10 cellular contexts compared by ENCODE assay signal in the genomic region with DNA sequence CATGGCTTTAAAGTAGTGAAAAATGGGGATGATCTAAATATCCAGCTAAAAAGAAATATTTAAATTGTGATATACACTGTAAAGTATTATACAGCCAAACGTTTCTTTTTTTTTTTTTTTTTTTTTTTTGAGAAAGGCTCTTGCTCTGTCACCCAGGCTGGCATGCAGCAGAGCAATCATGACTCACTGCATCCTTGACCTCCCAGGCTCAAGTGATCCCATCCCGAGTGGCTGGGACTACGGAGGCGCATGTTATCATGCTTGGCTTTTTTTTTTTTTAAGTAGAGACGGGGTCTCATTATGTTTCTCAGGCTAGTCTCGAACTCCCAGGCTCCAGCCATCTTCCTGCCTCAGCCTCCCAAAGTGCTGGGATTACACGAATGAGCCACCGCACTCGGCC. TPM values are rescaled to one million over a fixed set of nuclear protein-coding genes. Genes with fewer than 3 reads are reported as not detected.
DNase-seq lines count a peak whose midpoint lies in the region; ATAC-seq, FAIRE-seq and TF ChIP-seq lines count a peak whose summit lies in the region.
"Had no signal": no experiment of that assay in that cellular context is flagged by ENCODE, and none has a peak within 500 bp of the region (broad histone marks: within the 10 kb centered on the region; RNA-seq: fewer than 3 reads in every experiment).

No MANE protein-coding gene starts in this region.

- WGBS in A549 (ENCODE audit: missing lambda C conversion rate): 3% methylated on average over 9 of the region's 9 CpGs

- H3K4me1 Mint-ChIP-seq in activated naive CD8-positive, alpha-beta T cell treated with anti-CD3 and anti-CD28 coated beads, Interleukin-2, amount 50 U/mL, for 24 hours: peaks cover 23% of the 10 kb centered on the region

- no peak overlapping the region for H3K4me3 Mint-ChIP-seq in activated naive CD8-positive, alpha-beta T cell treated with anti-CD3 and anti-CD28 coated beads, Interleukin-2, amount 50 U/mL, for 24 hours

- ATAC-seq in A549: peak; percentile 90 to 97
- ATAC-seq in lower lobe of right lung: peak; percentile 88 to 97
- no peak for ATAC-seq in HG03432 (IDR thresholded peaks at IDR 0.05; ENCODE audit: unreplicated experiment)
- no peak for ATAC-seq in activated naive CD8-positive, alpha-beta T cell treated with anti-CD3 and anti-CD28 coated beads, Interleukin-2, amount 50 U/mL, for 24 hours
- ATAC-seq in GM18861 (IDR thresholded peaks at IDR 0.05; ENCODE audit: unreplicated experiment): no peak

- no peaks in the 10 kb centered on the region for H3K27me3 ChIP-seq in Karpas-422 (ENCODE audit: low read length)
- no peaks in the 10 kb centered on the region for H3K27me3 ChIP-seq in lower lobe of right lung (ENCODE audit: low read depth)

- H2AFZ ChIP-seq in Karpas-422 (ENCODE audit: low read length): no peak overlapping the region

- H3K79me2 ChIP-seq in Karpas-422 (ENCODE audit: low read length): peaks cover 92% of the 10 kb centered on the region

- H3K4me1 ChIP-seq in A549: peaks cover 65% of the 10 kb centered on the region
- H3K4me1 ChIP-seq in Karpas-422 (ENCODE audit: low read length): peaks cover 64% of the 10 kb centered on the region
- peaks cover 26% of the 10 kb centered on the region for H3K4me1 ChIP-seq in lower lobe of right lung

- CTCF ChIA-PET in A549 (lab: Yijun Ruan, JAX): no interaction called here

- H3K27me3 Mint-ChIP-seq in activated naive CD8-positive, alpha-beta T cell treated with anti-CD3 and anti-CD28 coated beads, Interleukin-2, amount 50 U/mL, for 24 hours: no peaks in the 10 kb centered on the region

- peak overlapping the region; percentile 68 for H3K4me2 ChIP-seq in A549
- no peak overlapping the region for H3K4me2 ChIP-seq in Karpas-422 (ENCODE audit: low read depth, low read length, poor library complexity, severe bottlenecking)

- H3K9me2 ChIP-seq in Karpas-422 (replicated peaks; ENCODE audit: insufficient read depth, low read length): no peaks in the 10 kb centered on the region

- no peak overlapping the region for H3K9ac ChIP-seq in Karpas-422 (ENCODE audit: low read length)

- TF ChIP-seq RAD21 in A549 (conservative IDR thresholded peaks at IDR 0.05 in 1 of 2, IDR thresholded peaks at IDR 0.05 in 1 of 2): no peak

- H3K36me3 Mint-ChIP-seq in activated naive CD8-positive, alpha-beta T cell treated with anti-CD3 and anti-CD28 coated beads, Interleukin-2, amount 50 U/mL, for 24 hours (ENCODE audit: low read depth): no peaks in the 10 kb centered on the region

- no peaks in the 10 kb centered on the region for H3K9me3 Mint-ChIP-seq in activated naive CD8-positive, alpha-beta T cell treated with anti-CD3 and anti-CD28 coated beads, Interleukin-2, amount 50 U/mL, for 24 hours

- FAIRE-seq in A549 (lab: Jason Lieb, UNC): no peak

- no peak for TF ChIP-seq POLR2A in A549 (IDR thresholded peaks at IDR 0.05; ENCODE audit: low read length)

- H3K27ac Mint-ChIP-seq in activated naive CD8-positive, alpha-beta T cell treated with anti-CD3 and anti-CD28 coated beads, Interleukin-2, amount 50 U/mL, for 24 hours: no peak overlapping the region

- peak in 1 of 2 experiments; percentile 90 for DNase-seq in A549 (ENCODE audit: low read depth in 1 of 2, low spot score in 1 of 2)
- no peak for DNase-seq in Karpas-422
- DNase-seq in cardiac fibroblast (ENCODE audit: low read depth in 2 of 2): peak; percentile 82 to 89
- DNase-seq in lower lobe of right lung: peak; percentile 55
- DNase-seq in activated naive CD8-positive, alpha-beta T cell treated with anti-CD3 and anti-CD28 coated beads, Interleukin-2, amount 50 U/mL, for 24 hours: no peak
- no peak for DNase-seq in NAMALWA (ENCODE audit: low spot score)
- DNase-seq: effector memory CD4-positive, alpha-beta T cell had no signal

- H3K4me3 ChIP-seq in A549 (0 out of 3 replicates have a peak overlapping the region, but pooled peaks have one; percentile 18), Karpas-422 (ENCODE audit: low read length) (no peak overlapping the region), cardiac fibroblast (replicated peaks in 1 of 2; ENCODE audit: low read depth in 2 of 2, low read length in 2 of 2) (no peak overlapping the region), lower lobe of right lung (no peak overlapping the region)

- peaks cover 53% of the 10 kb centered on the region for H3K36me3 ChIP-seq in Karpas-422 (ENCODE audit: insufficient read depth, low read length)
- no peaks in the 10 kb centered on the region for H3K36me3 ChIP-seq in lower lobe of right lung

- H3K27ac ChIP-seq in A549: peak overlapping the region; percentile 83 to 91
- peak overlapping the region; percentile 5; the same call in 1 of the 2 replicates for H3K27ac ChIP-seq in Karpas-422 (ENCODE audit: low read length)
- no peak overlapping the region for H3K27ac ChIP-seq in lower lobe of right lung
- H3K27ac ChIP-seq: C4-2B had no signal

- POLR2A ChIA-PET in A549 (lab: Yijun Ruan, JAX): interaction anchor here (0.9 to 6.1 kb wide), 4 partner anchors 17 to 98 kb away, joined by 3 to 27 read pairs (median 5); a partner anchor contains a TSS

- intact Hi-C loops in lower lobe of right lung (cut with DNase I): no loop called here

- peaks cover 53% of the 10 kb centered on the region for H4K20me1 ChIP-seq in Karpas-422 (ENCODE audit: insufficient read depth, low read depth, low read length)

- no peak; a peak in 1 of 5 replicates for TF ChIP-seq EP300 in A549 (IDR thresholded peaks at IDR 0.05)

- TF ChIP-seq CTCF in A549 (IDR thresholded peaks at IDR 0.05): no peak
- no peak for TF ChIP-seq CTCF in cardiac fibroblast (IDR thresholded peaks at IDR 0.05; ENCODE audit: low read depth, low read length)
- TF ChIP-seq CTCF in lower lobe of right lung (IDR thresholded peaks at IDR 0.05): no peak

- H3K9me3 ChIP-seq in A549 (no peaks in the 10 kb centered on the region), Karpas-422 (ENCODE audit: low read length) (no peaks in the 10 kb centered on the region), lower lobe of right lung (no peaks in the 10 kb centered on the region)

TF ChIP-seq in A549, 52 proteins besides CTCF, POLR2A, EP300 and RAD21 (continues in another document):
- 0 out of 2 replicates have a peak, but pooled peaks have one; percentile 13 for TF ChIP-seq NFE2L2 (conservative IDR thresholded peaks at IDR 0.05; ENCODE audit: low read length)
- TF ChIP-seq NR3C1 (IDR thresholded peaks at IDR 0.05): no peak
- TF ChIP-seq HEYL (CRISPR knock-in tag; IDR thresholded peaks at IDR 0.05): no peak
- no peak for TF ChIP-seq KDM1A (IDR thresholded peaks at IDR 0.05; ENCODE audit: low read depth)
- TF ChIP-seq KDM5A (IDR thresholded peaks at IDR 0.05): no peak
- TF ChIP-seq, protein P1, sequence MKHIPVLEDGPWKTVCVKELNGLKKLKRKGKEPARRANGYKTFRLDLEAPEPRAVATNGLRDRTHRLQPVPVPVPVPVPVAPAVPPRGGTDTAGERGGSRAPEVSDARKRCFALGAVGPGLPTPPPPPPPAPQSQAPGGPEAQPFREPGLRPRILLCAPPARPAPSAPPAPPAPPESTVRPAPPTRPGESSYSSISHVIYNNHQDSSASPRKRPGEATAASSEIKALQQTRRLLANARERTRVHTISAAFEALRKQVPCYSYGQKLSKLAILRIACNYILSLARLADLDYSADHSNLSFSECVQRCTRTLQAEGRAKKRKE (CRISPR knock-in tag; IDR thresholded peaks at IDR 0.05; ENCODE audit: low read depth): no peak
- no peak for TF ChIP-seq NPAS2 (CRISPR knock-in tag; IDR thresholded peaks at IDR 0.05; ENCODE audit: borderline replicate concordance)
- no peak for TF ChIP-seq CHD4 (IDR thresholded peaks at IDR 0.05; ENCODE audit: borderline replicate concordance)
- TF ChIP-seq, protein P2, sequence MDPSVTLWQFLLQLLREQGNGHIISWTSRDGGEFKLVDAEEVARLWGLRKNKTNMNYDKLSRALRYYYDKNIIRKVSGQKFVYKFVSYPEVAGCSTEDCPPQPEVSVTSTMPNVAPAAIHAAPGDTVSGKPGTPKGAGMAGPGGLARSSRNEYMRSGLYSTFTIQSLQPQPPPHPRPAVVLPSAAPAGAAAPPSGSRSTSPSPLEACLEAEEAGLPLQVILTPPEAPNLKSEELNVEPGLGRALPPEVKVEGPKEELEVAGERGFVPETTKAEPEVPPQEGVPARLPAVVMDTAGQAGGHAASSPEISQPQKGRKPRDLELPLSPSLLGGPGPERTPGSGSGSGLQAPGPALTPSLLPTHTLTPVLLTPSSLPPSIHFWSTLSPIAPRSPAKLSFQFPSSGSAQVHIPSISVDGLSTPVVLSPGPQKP (IDR thresholded peaks at IDR 0.05; ENCODE audit: low read depth, low read length): no peak
- TF ChIP-seq FOSL2 (IDR thresholded peaks at IDR 0.05): peak; percentile 59
- peak; percentile 73 for TF ChIP-seq FOSL2 (CRISPR knock-in tag; IDR thresholded peaks at IDR 0.05)
- peak; percentile 25; the same call in 1 of the 2 replicates for TF ChIP-seq GATA3 (IDR thresholded peaks at IDR 0.05; ENCODE audit: borderline replicate concordance)
- TF ChIP-seq JUNB (IDR thresholded peaks at IDR 0.05): peak; percentile 60
- TF ChIP-seq BHLHE40 (IDR thresholded peaks at IDR 0.05; ENCODE audit: low read depth, low read length): no peak
- TF ChIP-seq, protein P3, sequence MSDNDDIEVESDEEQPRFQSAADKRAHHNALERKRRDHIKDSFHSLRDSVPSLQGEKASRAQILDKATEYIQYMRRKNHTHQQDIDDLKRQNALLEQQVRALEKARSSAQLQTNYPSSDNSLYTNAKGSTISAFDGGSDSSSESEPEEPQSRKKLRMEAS (IDR thresholded peaks at IDR 0.05): peak; percentile 39
- TF ChIP-seq JUN (IDR thresholded peaks at IDR 0.05): no peak; a peak in 1 of 5 replicates
- TF ChIP-seq CBX8 (IDR thresholded peaks at IDR 0.05): no peak
- no peak for TF ChIP-seq PHF8 (IDR thresholded peaks at IDR 0.05; ENCODE audit: borderline replicate concordance, low read depth)
- no peak for TF ChIP-seq EHMT2 (IDR thresholded peaks at IDR 0.05; ENCODE audit: low read depth)
- TF ChIP-seq RFX5 (IDR thresholded peaks at IDR 0.05): no peak
- TF ChIP-seq, protein P4, sequence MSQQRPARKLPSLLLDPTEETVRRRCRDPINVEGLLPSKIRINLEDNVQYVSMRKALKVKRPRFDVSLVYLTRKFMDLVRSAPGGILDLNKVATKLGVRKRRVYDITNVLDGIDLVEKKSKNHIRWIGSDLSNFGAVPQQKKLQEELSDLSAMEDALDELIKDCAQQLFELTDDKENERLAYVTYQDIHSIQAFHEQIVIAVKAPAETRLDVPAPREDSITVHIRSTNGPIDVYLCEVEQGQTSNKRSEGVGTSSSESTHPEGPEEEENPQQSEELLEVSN (IDR thresholded peaks at IDR 0.05; ENCODE audit: borderline replicate concordance, low read depth): no peak

RNA-seq across cellular contexts. Expression of a gene that starts 17.1 kb away (rescaled TPM):
- 81.3 and 109 TPM in 2 replicates for polyA plus RNA-seq in A549 (2011; rRNA removed)
- 10.0 and 11.1 TPM in 2 replicates for polyA plus RNA-seq in A549 (2012; cell fraction: cytosol; rRNA removed)
- polyA plus RNA-seq in A549 (2012; cell fraction: nucleus; rRNA removed): 1.6 and 3.5 TPM in 2 replicates
- polyA plus RNA-seq in A549 (2017; fragmentation: RNase III; extraction: RNeasy Plus Mini Kit Qiagen cat#74134 plus additional on column Dnase treatment): 14.9 to 21.4 TPM (median 20.5 TPM) in 3 replicates
- 46.7 and 48.8 TPM in 2 replicates for polyA minus RNA-seq in A549 (2011; rRNA and poly(A)+ RNA removed)
- total RNA-seq in Karpas-422 (2014; rRNA removed; shearing (Covaris generic); ENCODE audit: low replicate concordance): 174 and 689 TPM in 2 replicates
- total RNA-seq in lower lobe of right lung: 61.2 TPM

Comparison
In these comparisons a context has a peak if more than half of its experiments do, and no peak if none do; other contexts are left out.
1. ATAC-seq: peak in A549 (2 of 2) and lower lobe of right lung (2 of 2); none in HG03432 (single experiment), activated naive CD8-positive, alpha-beta T cell treated with anti-CD3 and anti-CD28 coated beads, Interleukin-2, amount 50 U/mL, for 24 hours (single experiment) and GM18861 (single experiment).
2. DNase-seq: peak in cardiac fibroblast (2 of 2) and lower lobe of right lung (single experiment); none in Karpas-422 (single experiment), activated naive CD8-positive, alpha-beta T cell treated with anti-CD3 and anti-CD28 coated beads, Interleukin-2, amount 50 U/mL, for 24 hours (single experiment) and NAMALWA (single experiment).